Comparison of ENCODE assay signal across 35 cellular contexts in the genomic region with DNA sequence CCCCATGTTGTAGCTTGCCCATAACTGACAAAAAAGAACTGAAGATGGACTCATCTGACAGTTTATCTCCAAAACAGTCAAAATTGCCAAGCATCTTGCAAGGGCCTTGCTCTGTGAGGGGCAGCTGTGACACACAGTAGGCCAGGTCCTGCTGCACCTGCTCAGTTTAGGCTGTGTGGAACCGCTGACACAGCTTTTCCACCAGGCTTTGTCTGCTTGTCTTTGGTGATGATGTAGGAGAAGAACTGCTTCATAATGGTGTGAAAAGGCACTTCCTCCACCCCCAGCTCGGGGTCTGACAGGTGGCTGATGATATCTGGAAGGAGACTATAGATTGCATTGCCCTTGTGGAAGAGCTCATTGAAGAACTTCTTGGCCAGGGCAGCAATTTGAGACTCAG.
"Had no signal": no experiment of that assay in that cellular context is flagged by ENCODE, and none has a peak within 500 bp of the region (broad histone marks: within the 10 kb centered on the region; RNA-seq: fewer than 3 reads in every experiment).

No MANE protein-coding gene starts in this region.

- ATAC-seq: activated CD8-positive, alpha-beta T cell treated with anti-CD3 and anti-CD28 coated beads for 36 hours; activated T-cell treated with anti-CD3 and anti-CD28 coated beads, Interleukin-2, amount 50 U/mL, for 72 hours; activated T-helper 17 cell treated with anti-CD3 and anti-CD28 coated beads, Interleukin-2, amount 50 U/mL, for 72 hours; body of pancreas had no signal

- H3K4me3 ChIP-seq: body of pancreas, breast epithelium, MG63, PC-9, SJCRH30, SK-N-MC had no signal

- H3K4me1 Mint-ChIP-seq: activated CD4-positive, alpha-beta T cell treated with anti-CD3 and anti-CD28 coated beads, Interleukin-2, amount 10 ng/mL, durations not matched to agents 24 days and 14 days; activated naive CD4-positive, alpha-beta T cell treated with anti-CD3 and anti-CD28 coated beads, Interleukin-2, amount 50 U/mL, for 24 hours; activated naive CD8-positive, alpha-beta T cell treated with anti-CD3 and anti-CD28 coated beads, Interleukin-2, amount 10 ng/mL, durations not matched to agents 7 days and 5 days; activated T-helper 17 cell treated with anti-CD3 and anti-CD28 coated beads, Interleukin-2, amount 50 U/mL, for 72 hours had no signal

- H3K9me3 Mint-ChIP-seq: activated CD4-positive, alpha-beta T cell treated with anti-CD3 and anti-CD28 coated beads, Interleukin-2, amount 10 ng/mL, durations not matched to agents 24 days and 14 days; activated CD8-positive, alpha-beta T cell treated with anti-CD3 and anti-CD28 coated beads for 36 hours; activated naive CD4-positive, alpha-beta T cell treated with anti-CD3 and anti-CD28 coated beads, Interleukin-2, amount 50 U/mL, for 24 hours; activated naive CD8-positive, alpha-beta T cell treated with anti-CD3 and anti-CD28 coated beads, Interleukin-2, amount 10 ng/mL, durations not matched to agents 7 days and 5 days; activated T-cell treated with anti-CD3 and anti-CD28 coated beads, Interleukin-2, amount 50 U/mL, for 72 hours; activated T-helper 17 cell treated with anti-CD3 and anti-CD28 coated beads, Interleukin-2, amount 50 U/mL, for 72 hours had no signal

- H3K9me3 ChIP-seq: body of pancreas, breast epithelium, MG63, SJCRH30 had no signal

- H3K36me3 ChIP-seq: breast epithelium, MG63, SJCRH30, WERI-Rb-1 had no signal

- FAIRE-seq: astrocyte had no signal

- H3K27ac ChIP-seq: breast epithelium, PC-9, SJCRH30, SK-N-MC, WERI-Rb-1 had no signal

- H3K27me3 Mint-ChIP-seq: activated CD4-positive, alpha-beta T cell treated with anti-CD3 and anti-CD28 coated beads, Interleukin-2, amount 10 ng/mL, durations not matched to agents 24 days and 14 days; activated CD8-positive, alpha-beta T cell treated with anti-CD3 and anti-CD28 coated beads for 36 hours; activated T-helper 17 cell treated with anti-CD3 and anti-CD28 coated beads, Interleukin-2, amount 50 U/mL, for 72 hours had no signal

- H3K4me1 ChIP-seq: breast epithelium had no signal

- H3K27ac Mint-ChIP-seq: activated CD4-positive, alpha-beta T cell treated with anti-CD3 and anti-CD28 coated beads, Interleukin-2, amount 10 ng/mL, durations not matched to agents 24 days and 14 days; activated CD8-positive, alpha-beta T cell treated with anti-CD3 and anti-CD28 coated beads for 36 hours; activated naive CD4-positive, alpha-beta T cell treated with anti-CD3 and anti-CD28 coated beads, Interleukin-2, amount 50 U/mL, for 24 hours; activated naive CD8-positive, alpha-beta T cell treated with anti-CD3 and anti-CD28 coated beads, Interleukin-2, amount 10 ng/mL, durations not matched to agents 7 days and 5 days; activated T-cell treated with anti-CD3 and anti-CD28 coated beads, Interleukin-2, amount 50 U/mL, for 72 hours; activated T-helper 17 cell treated with anti-CD3 and anti-CD28 coated beads, Interleukin-2, amount 50 U/mL, for 72 hours had no signal

- DNase-seq: activated CD4-positive, alpha-beta T cell treated with anti-CD3 and anti-CD28 coated beads for 1 hour; activated CD4-positive, alpha-beta T cell treated with anti-CD3 and anti-CD28 coated beads, Interleukin-2, amount 10 ng/mL, durations not matched to agents 24 days and 14 days; activated CD4-positive, alpha-beta T cell treated with anti-CD3 and anti-CD28 coated beads, Interleukin-2, amount 50 U/mL, for 4 hours; activated CD4-positive, CD25-positive, alpha-beta regulatory T cell; activated CD8-positive, alpha-beta T cell treated with anti-CD3 and anti-CD28 coated beads for 36 hours; activated gamma-delta T cell; activated naive CD4-positive, alpha-beta T cell treated with Interleukin-2 at 50 U/mL for 16 hours; activated naive CD8-positive, alpha-beta T cell treated with anti-CD3 and anti-CD28 coated beads, Interleukin-2, amount 10 ng/mL, durations not matched to agents 7 days and 5 days; activated T-cell treated with anti-CD3 and anti-CD28 coated beads, Interleukin-2, amount 50 U/mL, for 1 hour; activated T-cell treated with anti-CD3 and anti-CD28 coated beads, Interleukin-2, amount 50 U/mL, for 72 hours; body of pancreas; caudate nucleus; cerebellar nuclear complex; Kasumi-1; MG63; NCI-H1048; NCI-H1105 treated with DMSO at 0.1 percent for 48 hours; NCI-H1436; NCI-H1694; NCI-H1930; NCI-H2081 treated with DMSO at 0.1 percent for 48 hours; NCI-H2171; NCI-H510A; NCI-H526; NCI-H748 treated with DMSO at 0.1 percent for 48 hours; PC-9; SHP77; SJCRH30; T1000; WERI-Rb-1 had no signal

- H3K36me3 Mint-ChIP-seq: activated naive CD4-positive, alpha-beta T cell treated with anti-CD3 and anti-CD28 coated beads, Interleukin-2, amount 50 U/mL, for 24 hours; activated naive CD8-positive, alpha-beta T cell treated with anti-CD3 and anti-CD28 coated beads, Interleukin-2, amount 10 ng/mL, durations not matched to agents 7 days and 5 days had no signal

- H3K4me3 Mint-ChIP-seq: activated CD4-positive, alpha-beta T cell treated with anti-CD3 and anti-CD28 coated beads, Interleukin-2, amount 10 ng/mL, durations not matched to agents 24 days and 14 days; activated CD8-positive, alpha-beta T cell treated with anti-CD3 and anti-CD28 coated beads for 36 hours; activated naive CD4-positive, alpha-beta T cell treated with anti-CD3 and anti-CD28 coated beads, Interleukin-2, amount 50 U/mL, for 24 hours; activated naive CD8-positive, alpha-beta T cell treated with anti-CD3 and anti-CD28 coated beads, Interleukin-2, amount 10 ng/mL, durations not matched to agents 7 days and 5 days; activated T-cell treated with anti-CD3 and anti-CD28 coated beads, Interleukin-2, amount 50 U/mL, for 72 hours; activated T-helper 17 cell treated with anti-CD3 and anti-CD28 coated beads, Interleukin-2, amount 50 U/mL, for 72 hours had no signal

- H3K27me3 ChIP-seq: body of pancreas, breast epithelium, MG63, SJCRH30 had no signal
